ENCODE assay signal across 23 cellular contexts in genomic region chr14:103186241-103186835, GRCh38.
A peak's percentile ranks its signal among the peaks of the same experiment; 100 is the strongest.
DNase-seq lines count a peak whose midpoint lies in the region; ATAC-seq, FAIRE-seq and TF ChIP-seq lines count a peak whose summit lies in the region.
"Had no signal": no experiment of that assay in that cellular context is flagged by ENCODE, and none has a peak within 500 bp of the region (broad histone marks: within the 10 kb centered on the region; RNA-seq: fewer than 3 reads in every experiment).

No MANE protein-coding gene starts in this region.

- H3K4me1 Mint-ChIP-seq in GM23338 = peaks cover 31% of the 10 kb centered on the region

- BruUV-seq in HepG2 (replicated peaks; lab: Mats Ljungman, UMichigan) = no TSS peak

- no peak overlapping the region for H2AFZ ChIP-seq in GM23338
- peak overlapping the region; percentile 42 for H2AFZ ChIP-seq in HepG2 (ENCODE audit: low read length)
- H2AFZ ChIP-seq: GM23248 had no signal

- no peaks in the 10 kb centered on the region for H3K36me3 Mint-ChIP-seq in GM23338 (ENCODE audit: low read depth)

- H4K20me1 ChIP-seq in GM23338 (replicated peaks; ENCODE audit: insufficient read depth) (no peaks in the 10 kb centered on the region), HepG2 (ENCODE audit: insufficient read depth, low read length) (no peaks in the 10 kb centered on the region)

- WGBS in HepG2 (ENCODE audit: low lambda C conversion rate) = 2% methylated on average over 9 of the region's 9 CpGs

- H3K9me3 ChIP-seq in RWPE2 (ENCODE audit: severe bottlenecking) (no peaks in the 10 kb centered on the region), HepG2 (ENCODE audit: low read length) (no peaks in the 10 kb centered on the region)
- H3K9me3 ChIP-seq: left ventricle myocardium inferior, neutrophil, stomach, tibial nerve had no signal

- no peak for TF ChIP-seq RAD21 in HepG2 (CRISPR knock-in tag; IDR thresholded peaks at IDR 0.05)

- H3F3A ChIP-seq in GM23338 (replicated peaks; ENCODE audit: low read depth) = no peaks in the 10 kb centered on the region

- intact Hi-C loops in HepG2 (cut with micrococcal nuclease; ENCODE audit: unreplicated experiment) (loop anchor here (5.0 kb wide), 2 partner anchors 84 to 106 kb away; no protein-coding TSS in a partner anchor), sciatic nerve (cut with DNase I) (loop anchor here (10.0 kb wide), 1 partner anchor 82 kb away; no protein-coding TSS in a partner anchor)

- H3K27me3 Mint-ChIP-seq in GM23338 (ENCODE audit: insufficient read depth, low read depth, poor library complexity) = peaks cover 37% of the 10 kb centered on the region

- peak overlapping the region; percentile 2; the same call in 1 of the 3 replicates for H3K4me3 Mint-ChIP-seq in GM23338
- H3K4me3 Mint-ChIP-seq: activated CD4-positive, alpha-beta memory T cell treated with anti-CD3 and anti-CD28 coated beads, Interleukin-2, amount 10 ng/mL, durations not matched to agents 7 days and 5 days had no signal

- DNase-seq in GM23338 (ENCODE audit: low spot score) (no peak), RWPE2 (ENCODE audit: low spot score) (no peak), HepG2 (ENCODE audit: low spot score) (no peak), sciatic nerve (ENCODE audit: low spot score) (peak; percentile 23), NCI-H345 (lab: John Stamatoyannopoulos, UW) (no peak), D721Med (ENCODE audit: insufficient read length, low spot score) (no peak), NCI-H146 (lab: John Stamatoyannopoulos, UW) (no peak), anterior cingulate cortex (lab: John Stamatoyannopoulos, UW) (no peak)
- DNase-seq: activated CD4-positive, alpha-beta memory T cell treated with anti-CD3 and anti-CD28 coated beads, Interleukin-2, amount 10 ng/mL, durations not matched to agents 7 days and 5 days; activated CD4-positive, CD25-positive, alpha-beta regulatory T cell; activated effector memory CD4-positive, alpha-beta T cell treated with anti-CD3 and anti-CD28 coated beads, Interleukin-2, amount 50 U/mL, for 16 hours; AML-193; DMS79 treated with DMSO at 0.1 percent for 48 hours; glutamatergic neuron; left ventricle myocardium inferior; NCI-H1092 treated with DMSO at 0.1 percent for 48 hours; NCI-H2029 treated with DMSO at 0.1 percent for 48 hours; stomach; T-helper 9 cell had no signal

- FAIRE-seq in HepG2 (lab: Jason Lieb, UNC) (no peak), D721Med (lab: Jason Lieb, UNC) (no peak)

- no peak overlapping the region for H3K4me3 ChIP-seq in GM23338
- H3K4me3 ChIP-seq in RWPE2 (ENCODE audit: severe bottlenecking) = no peak overlapping the region
- peak overlapping the region; percentile 28 to 51 (median 35) for H3K4me3 ChIP-seq in HepG2 (replicated peaks in 1 of 3; ENCODE audit: insufficient read depth in 1 of 3, low read depth in 2 of 3, low read length in 3 of 3)
- H3K4me3 ChIP-seq: coronary artery, GM23248, left ventricle myocardium inferior, stomach, tibial nerve had no signal

- in situ Hi-C loops in HepG2 (cut with HindIII; ENCODE audit: extremely low pct_ligation_motif_present, low pct_unique_long_range_greater_than_20kb) = no loop called here

- H3K79me2 ChIP-seq in GM23338 (replicated peaks; ENCODE audit: insufficient read depth) (no peaks in the 10 kb centered on the region), HepG2 (ENCODE audit: insufficient read depth, low read length) (no peaks in the 10 kb centered on the region)

- no peak overlapping the region for H3K27ac Mint-ChIP-seq in GM23338
- H3K27ac Mint-ChIP-seq: activated CD4-positive, alpha-beta memory T cell treated with anti-CD3 and anti-CD28 coated beads, Interleukin-2, amount 10 ng/mL, durations not matched to agents 7 days and 5 days had no signal

- peak overlapping the region; percentile 37; the same call in 1 of the 2 replicates for H3K4me2 ChIP-seq in GM23338
- H3K4me2 ChIP-seq in HepG2 (ENCODE audit: low read depth, low read length) = peak overlapping the region; percentile 77

- peaks cover 4% of the 10 kb centered on the region; the same call in 1 of the 3 replicates for H3K9me3 Mint-ChIP-seq in GM23338
- H3K9me3 Mint-ChIP-seq: activated CD4-positive, alpha-beta memory T cell treated with anti-CD3 and anti-CD28 coated beads, Interleukin-2, amount 10 ng/mL, durations not matched to agents 7 days and 5 days had no signal

- peaks cover 39% of the 10 kb centered on the region for H3K27me3 ChIP-seq in GM23338 (ENCODE audit: insufficient read depth)
- no peaks in the 10 kb centered on the region for H3K27me3 ChIP-seq in RWPE2 (ENCODE audit: insufficient read depth, poor library complexity, severe bottlenecking)
- no peaks in the 10 kb centered on the region for H3K27me3 ChIP-seq in HepG2 (ENCODE audit: control insufficient read depth in 1 of 2, insufficient read depth in 2 of 2, low read length in 2 of 2)

- no peaks in the 10 kb centered on the region for H3K9me2 ChIP-seq in GM23338 (ENCODE audit: insufficient read depth)

- no peak for TF ChIP-seq POLR2A in HepG2 (IDR thresholded peaks at IDR 0.05; ENCODE audit: insufficient read depth in 1 of 2, low read depth in 2 of 2, low read length in 2 of 2)

- POLR2A ChIA-PET in HepG2 (lab: Yijun Ruan, JAX) = interaction anchor here (0.7 to 1.2 kb wide), 7 partner anchors 10 to 148 kb away, joined by 3 to 5 read pairs (median 3); partner anchors contain the start of gene EIF5

- TF ChIP-seq EP300 in HepG2 (IDR thresholded peaks at IDR 0.05; ENCODE audit: low read depth in 2 of 2, low read length in 2 of 2) = no peak
- TF ChIP-seq EP300 in HepG2 (CRISPR knock-in tag; IDR thresholded peaks at IDR 0.05; ENCODE audit: borderline replicate concordance) = no peak

- H3K4me1 ChIP-seq in GM23338 (ENCODE audit: insufficient read depth) (peaks cover 21% of the 10 kb centered on the region), RWPE2 (ENCODE audit: insufficient read depth, poor library complexity, severe bottlenecking) (peaks cover 8% of the 10 kb centered on the region), HepG2 (ENCODE audit: insufficient read depth, low read length) (peaks cover 43% of the 10 kb centered on the region)

- H3K27ac ChIP-seq in GM23338 (ENCODE audit: low read depth) (no peak overlapping the region), RWPE2 (ENCODE audit: poor library complexity, severe bottlenecking) (peak overlapping the region; percentile 50), HepG2 (ENCODE audit: extremely low read length, insufficient read depth, low read length) (no peak overlapping the region)
- H3K27ac ChIP-seq: coronary artery, GM23248, left ventricle myocardium inferior, neutrophil had no signal

- H3K9ac ChIP-seq in HepG2 (ENCODE audit: insufficient read depth, low read depth, low read length) = no peak overlapping the region
- H3K9ac ChIP-seq: GM23248 had no signal

- TF ChIP-seq CTCF in GM23338 (conservative IDR thresholded peaks at IDR 0.05; ENCODE audit: low read depth in 2 of 2) = no peak
- no peak for TF ChIP-seq CTCF in RWPE2 (IDR thresholded peaks at IDR 0.05; ENCODE audit: poor library complexity, severe bottlenecking)
- no peak for TF ChIP-seq CTCF in HepG2 (CRISPR knock-in tag; IDR thresholded peaks at IDR 0.05)
- TF ChIP-seq CTCF in D721Med (IDR thresholded peaks at IDR 0.05; ENCODE audit: insufficient read depth, missing control alignments) = no peak

- ATAC-seq in GM23338 = no peak
- ATAC-seq in RWPE2 (ENCODE audit: low read depth) = no peak
- peak; percentile 56 for ATAC-seq in HepG2
- no peak for ATAC-seq in sciatic nerve

- no peaks in the 10 kb centered on the region for H3K36me3 ChIP-seq in GM23338 (ENCODE audit: insufficient read depth)
- no peaks in the 10 kb centered on the region for H3K36me3 ChIP-seq in RWPE2 (ENCODE audit: low read depth)
- H3K36me3 ChIP-seq in HepG2 (replicated peaks in 1 of 2; ENCODE audit: control insufficient read depth in 1 of 2, insufficient read depth in 2 of 2, low read length in 2 of 2) = no peaks in the 10 kb centered on the region
- H3K36me3 ChIP-seq: left ventricle myocardium inferior, neutrophil, stomach, tibial nerve had no signal

- CTCF ChIA-PET in HepG2 (lab: Yijun Ruan, JAX; ENCODE audit: low intra/inter-chr PET ratio, low total read pairs) = interaction anchor here (0.6 to 1.6 kb wide), 2 partner anchors 59 to 82 kb away, joined by 3 to 5 read pairs; no protein-coding TSS in a partner anchor

TF ChIP-seq in HepG2, 621 proteins besides CTCF, POLR2A, EP300 and RAD21 (continues in another document):
- TF ChIP-seq U2AF1 (optimal IDR thresholded peaks at IDR 0.05; ENCODE audit: low read depth, low read length) = no peak
- TF ChIP-seq HNF4A (CRISPR knock-in tag; IDR thresholded peaks at IDR 0.05) = no peak
- TF ChIP-seq ZNF75D (CRISPR knock-in tag; IDR thresholded peaks at IDR 0.05; ENCODE audit: borderline replicate concordance) = no peak

Comparison
In these comparisons a context has a peak if more than half of its experiments do, and no peak if none do; other contexts are left out.
1. H3K4me3 ChIP-seq: peak in HepG2 (3 of 3); none in GM23338 (single experiment) and RWPE2 (single experiment).